9 cellular contexts compared by ENCODE assay signal in genomic region chr22:17086301-17086700, GRCh38. TPM values are rescaled to one million over a fixed set of nuclear protein-coding genes. Genes with fewer than 3 reads are reported as not detected.
DNase-seq lines count a peak whose midpoint lies in the region; ATAC-seq and TF ChIP-seq lines count a peak whose summit lies in the region.
"Had no signal": no experiment of that assay in that cellular context is flagged by ENCODE, and none has a peak within 500 bp of the region (broad histone marks: within the 10 kb centered on the region; RNA-seq: fewer than 3 reads in every experiment).

No MANE protein-coding gene starts in this region.

- H3K27ac ChIP-seq in esophagus squamous epithelium: peak overlapping the region in 3 of 4 donors; percentile 1 to 97 (median 95)
- H3K27ac ChIP-seq: 22Rv1 had no signal

- H3K27ac Mint-ChIP-seq in T-cell: peak overlapping the region; percentile 98
- no peak overlapping the region for H3K27ac Mint-ChIP-seq in stimulated activated effector memory CD8-positive, alpha-beta T cell treated with anti-CD3 and anti-CD28 coated beads, Interleukin-12 subunit alpha, Interleukin-12 subunit beta, amount 100 ng/mL, for 72 hours

- peak overlapping the region; percentile 75 to 99 (median 95) for H3K4me3 ChIP-seq in esophagus squamous epithelium

- POLR2A ChIA-PET in T-cell (lab: Charles Lee): no interaction called here

- WGBS in esophagus squamous epithelium, 2 donors: 69 to 72% methylated on average over 8 of the region's 8 CpGs

- DNase-seq in NCI-H2227 (lab: John Stamatoyannopoulos, UW; ENCODE audit: unreplicated experiment) (peak; percentile 21), NCI-H2227 treated with DMSO at 0.1 percent for 48 hours (lab: John Stamatoyannopoulos, UW) (no peak), T-cell (peak in 4 of 34 experiments; percentile 15 to 38 (median 22)), esophagus squamous epithelium (lab: John Stamatoyannopoulos, UW) (no peak), NCI-H774 (lab: John Stamatoyannopoulos, UW) (no peak), occipital lobe (lab: John Stamatoyannopoulos, UW) (no peak)
- DNase-seq in stimulated activated effector memory CD8-positive, alpha-beta T cell treated with anti-CD3 and anti-CD28 coated beads, Interleukin-12 subunit alpha, Interleukin-12 subunit beta, amount 100 ng/mL, for 72 hours (ENCODE audit: low spot score in 2 of 2): no peak

- peaks cover 0 to 5% (median 0%) of the 10 kb centered on the region in 3 donors for H3K36me3 ChIP-seq in esophagus squamous epithelium

- ATAC-seq in T-cell (replicated peaks in 1 of 4) (no peak), HG03039 (IDR thresholded peaks at IDR 0.05; ENCODE audit: unreplicated experiment) (no peak)
- no peak for ATAC-seq in stimulated activated effector memory CD8-positive, alpha-beta T cell treated with anti-CD3 and anti-CD28 coated beads, Interleukin-12 subunit alpha, Interleukin-12 subunit beta, amount 100 ng/mL, for 72 hours

- no peak for TF ChIP-seq POLR2A in esophagus squamous epithelium (IDR thresholded peaks at IDR 0.05)

- CTCF ChIA-PET in T-cell (lab: Charles Lee): interaction anchor here (0.5 to 2.2 kb wide), 3 partner anchors 75 to 86 kb away, joined by 5 to 9 read pairs (median 6); no protein-coding TSS in a partner anchor

- H3K4me1 ChIP-seq in esophagus squamous epithelium: peaks cover 0 to 36% (median 22%) of the 10 kb centered on the region in 3 donors

- no peaks in the 10 kb centered on the region for H3K9me3 Mint-ChIP-seq in T-cell
- H3K9me3 Mint-ChIP-seq in stimulated activated effector memory CD8-positive, alpha-beta T cell treated with anti-CD3 and anti-CD28 coated beads, Interleukin-12 subunit alpha, Interleukin-12 subunit beta, amount 100 ng/mL, for 72 hours: no peaks in the 10 kb centered on the region

- H3K36me3 Mint-ChIP-seq in T-cell: peaks cover 4% of the 10 kb centered on the region
- H3K36me3 Mint-ChIP-seq in stimulated activated effector memory CD8-positive, alpha-beta T cell treated with anti-CD3 and anti-CD28 coated beads, Interleukin-12 subunit alpha, Interleukin-12 subunit beta, amount 100 ng/mL, for 72 hours: peaks cover 8% of the 10 kb centered on the region

- H3K27me3 Mint-ChIP-seq in T-cell: no peaks in the 10 kb centered on the region

- no peak for TF ChIP-seq CTCF in esophagus squamous epithelium (IDR thresholded peaks at IDR 0.05)

- H3K4me3 Mint-ChIP-seq in T-cell: peak overlapping the region; percentile 93 to 96 (median 93)
- peak overlapping the region; percentile 79 for H3K4me3 Mint-ChIP-seq in stimulated activated effector memory CD8-positive, alpha-beta T cell treated with anti-CD3 and anti-CD28 coated beads, Interleukin-12 subunit alpha, Interleukin-12 subunit beta, amount 100 ng/mL, for 72 hours

- peaks cover 57 to 63% (median 57%) of the 10 kb centered on the region in 3 donors for H3K4me1 Mint-ChIP-seq in T-cell
- peaks cover 58% of the 10 kb centered on the region for H3K4me1 Mint-ChIP-seq in stimulated activated effector memory CD8-positive, alpha-beta T cell treated with anti-CD3 and anti-CD28 coated beads, Interleukin-12 subunit alpha, Interleukin-12 subunit beta, amount 100 ng/mL, for 72 hours

- H3K27me3 ChIP-seq in esophagus squamous epithelium: no peaks in the 10 kb centered on the region

- intact Hi-C loops in esophagus squamous epithelium (cut with DNase I): loop anchor here (10.0 kb wide), 1 partner anchor 78 kb away; no protein-coding TSS in a partner anchor

- no peaks in the 10 kb centered on the region for H3K9me3 ChIP-seq in esophagus squamous epithelium

RNA-seq across cellular contexts. Expression of gene IL17RA, which starts 1.5 kb away (rescaled TPM):
- total RNA-seq in T-cell: 10 to 100 TPM; 38.8 to 72.7 (median 61.8) TPM
- 10 to 100 TPM in 1 of 4 donors, 1 to 10 TPM in 3; 8.6 to 14.7 (median 9.1) TPM for total RNA-seq in esophagus squamous epithelium
- 1.2 TPM for total RNA-seq in occipital lobe

RNA-seq across cellular contexts. Expression of gene TMEM121B, which starts 34.9 kb away (rescaled TPM):
- under 1 TPM in 3 of 5 donors, not detected in 2; 0.13 to 0.19 (median 0.15) TPM for total RNA-seq in T-cell
- under 1 TPM; 0.12 to 0.57 (median 0.20) TPM for total RNA-seq in esophagus squamous epithelium
- total RNA-seq in occipital lobe: 10.0 TPM
